7 cellular contexts compared by ENCODE assay signal in the genomic region with DNA sequence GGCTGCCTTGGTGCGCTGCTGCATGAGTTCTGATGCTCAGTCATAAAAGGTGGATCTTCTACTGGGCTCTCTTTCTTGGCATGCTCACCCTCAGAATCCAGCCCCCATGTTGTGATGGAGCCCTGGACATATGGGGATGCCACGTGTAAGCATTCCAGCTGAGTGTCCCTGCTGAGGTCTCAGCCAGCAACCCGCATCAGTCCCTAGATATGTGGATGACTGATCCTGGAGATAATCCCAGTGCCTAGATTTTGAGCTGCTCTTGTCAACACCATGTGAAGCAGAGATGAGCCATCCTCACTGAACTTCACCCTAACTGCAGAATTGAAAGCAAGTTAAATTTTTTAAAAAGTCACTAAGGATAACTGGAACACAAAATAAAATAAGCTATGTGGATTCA.
"Had no signal": no experiment of that assay in that cellular context is flagged by ENCODE, and none has a peak within 500 bp of the region (broad histone marks: within the 10 kb centered on the region; RNA-seq: fewer than 3 reads in every experiment).

No MANE protein-coding gene starts in this region.

- H2AFZ ChIP-seq: GM23338 had no signal

- DNase-seq: H9, HCEC 1CT, HFFc6, IMR-90, KG1 had no signal

- ATAC-seq: GM23338, K562 had no signal

- H3K4me3 ChIP-seq: GM23338, K562 had no signal

- H3K4me2 ChIP-seq: GM23338 had no signal
